In genomic region chr4:155675709-155676429, GRCh38 we compare ENCODE assay signal across 9 cellular contexts. TPM values are rescaled to one million over a fixed set of nuclear protein-coding genes. Genes with fewer than 3 reads are reported as not detected.
DNase-seq lines count a peak whose midpoint lies in the region; ATAC-seq and TF ChIP-seq lines count a peak whose summit lies in the region.
"Had no signal": no experiment of that assay in that cellular context is flagged by ENCODE, and none has a peak within 500 bp of the region (broad histone marks: within the 10 kb centered on the region; RNA-seq: fewer than 3 reads in every experiment).

No MANE protein-coding gene starts in this region.

- no peaks in the 10 kb centered on the region for H3K9me3 ChIP-seq in BE2C

- no peaks in the 10 kb centered on the region for H3K27me3 ChIP-seq in BE2C

- H3K9me3 Mint-ChIP-seq in brain: peaks cover 0 to 2% (median 0%) of the 10 kb centered on the region in 5 experiments

- DNase-seq in pons (ENCODE audit: low spot score) (peak; percentile 75), BE2C (no peak), NCI-H2107 treated with DMSO at 0.1 percent for 48 hours (lab: John Stamatoyannopoulos, UW; ENCODE audit: unreplicated experiment) (no peak), NCI-H2107 (lab: John Stamatoyannopoulos, UW) (no peak)
- DNase-seq: anterior cingulate cortex had no signal

- peaks cover 29% of the 10 kb centered on the region for H3K4me1 ChIP-seq in BE2C

- no peaks in the 10 kb centered on the region for H3K36me3 ChIP-seq in BE2C

- no peaks in the 10 kb centered on the region for H3K27me3 Mint-ChIP-seq in brain

- peak overlapping the region in 3 of 5 experiments; percentile 2 to 35 (median 3) for H3K4me3 Mint-ChIP-seq in brain

- H3K36me3 Mint-ChIP-seq in brain: no peaks in the 10 kb centered on the region

- peak; percentile 94 for ATAC-seq in GM18868 (IDR thresholded peaks at IDR 0.05; ENCODE audit: unreplicated experiment)
- ATAC-seq in HG03139 (IDR thresholded peaks at IDR 0.05; ENCODE audit: unreplicated experiment): peak; percentile 81
- no peak for ATAC-seq in HG03045 (IDR thresholded peaks at IDR 0.05; ENCODE audit: unreplicated experiment)

- TF ChIP-seq CTCF in brain (conservative IDR thresholded peaks at IDR 0.05) (no peak), BE2C (IDR thresholded peaks at IDR 0.05; ENCODE audit: low read depth, low read length) (no peak)

- peaks cover 19% of the 10 kb centered on the region for H3K4me1 Mint-ChIP-seq in brain

- H3K4me3 ChIP-seq in BE2C (ENCODE audit: low read depth, low read length): no peak overlapping the region

- H3K27ac Mint-ChIP-seq in brain: no peak overlapping the region

RNA-seq across cellular contexts. Expression of gene GUCY1A1, which starts 9.2 kb away (rescaled TPM):
- 2.6 TPM for polyA plus RNA-seq in brain (ENCODE audit: insufficient read depth, low read depth, low replicate concordance)
- 16.9 TPM for polyA plus RNA-seq in BE2C (2012; ENCODE audit: insufficient read depth, insufficient read length, low read depth)
